1 cellular context compared by ENCODE assay signal in the genomic region with DNA sequence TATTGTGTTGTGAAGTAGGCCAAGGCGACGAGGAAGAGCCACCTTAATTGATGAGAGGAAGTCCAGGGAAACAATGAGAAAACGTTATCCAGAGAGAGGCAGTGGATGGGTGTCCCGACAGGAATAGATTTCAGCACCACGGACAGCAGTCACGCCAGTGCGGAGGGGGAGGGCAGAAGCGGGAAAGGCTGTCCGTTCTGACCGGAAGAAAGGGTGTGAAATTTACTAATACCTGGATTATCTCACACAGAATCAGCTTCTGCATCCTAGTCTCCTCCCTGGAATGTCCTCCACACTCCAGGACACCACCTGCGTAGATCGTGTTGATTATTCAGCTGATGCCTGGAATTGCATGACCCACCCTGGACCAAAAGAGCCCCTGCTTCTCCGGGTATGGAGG.
A peak's percentile ranks its signal among the peaks of the same experiment; 100 is the strongest.
TF ChIP-seq lines count a peak whose summit lies in the region.

No MANE protein-coding gene starts in this region.

TF ChIP-seq in K562, 482 proteins besides CTCF, POLR2A, EP300 and RAD21 (continued from another document):
- TF ChIP-seq, protein P1, sequence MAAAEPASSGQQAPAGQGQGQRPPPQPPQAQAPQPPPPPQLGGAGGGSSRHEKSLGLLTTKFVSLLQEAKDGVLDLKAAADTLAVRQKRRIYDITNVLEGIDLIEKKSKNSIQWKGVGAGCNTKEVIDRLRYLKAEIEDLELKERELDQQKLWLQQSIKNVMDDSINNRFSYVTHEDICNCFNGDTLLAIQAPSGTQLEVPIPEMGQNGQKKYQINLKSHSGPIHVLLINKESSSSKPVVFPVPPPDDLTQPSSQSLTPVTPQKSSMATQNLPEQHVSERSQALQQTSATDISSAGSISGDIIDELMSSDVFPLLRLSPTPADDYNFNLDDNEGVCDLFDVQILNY (CRISPR knock-in tag; IDR thresholded peaks at IDR 0.05) = 0 out of 2 replicates have a peak, but pooled peaks have one; percentile 72
TF ChIP-seq in K562: peak in this region for 50.
